ENCODE assay signal across 8 cellular contexts in genomic region chr6:2971420-2972218, GRCh38.
DNase-seq lines count a peak whose midpoint lies in the region; ATAC-seq and TF ChIP-seq lines count a peak whose summit lies in the region.

TSS of gene SERPINB6 (minus strand) at chr6:2971567. CDS start at chr6:2959332, 12,235 bp downstream.

- TF ChIP-seq CTCF in WI38 (IDR thresholded peaks at IDR 0.05; ENCODE audit: low read depth, low read length) = no peak

- DNase-seq in COLO829 (ENCODE audit: low spot score) = peak; percentile 36
- peak; percentile 35 for DNase-seq in HuH-7.5 (ENCODE audit: low spot score)
- DNase-seq in central memory CD4-positive, alpha-beta T cell = peak; percentile 31
- DNase-seq in retina = peak; percentile 86
- DNase-seq in NCI-H187 treated with DMSO at 0.1 percent for 48 hours (lab: John Stamatoyannopoulos, UW) = no peak

- H3K4me3 ChIP-seq in WI38 (ENCODE audit: low read depth, low read length) (peak within 1 kb of the TSS; percentile 65), iPS-18c (ENCODE audit: insufficient read depth, low read depth, low read length) (peak within 1 kb of the TSS; percentile 67)

- no peaks in the 10 kb centered on the region for H3K9me3 ChIP-seq in iPS-18c (ENCODE audit: control insufficient read depth, insufficient read depth, low read length)

- no peak for ATAC-seq in HG02884 (IDR thresholded peaks at IDR 0.05; ENCODE audit: unreplicated experiment)
